21 cellular contexts compared by ENCODE assay signal in the genomic region with DNA sequence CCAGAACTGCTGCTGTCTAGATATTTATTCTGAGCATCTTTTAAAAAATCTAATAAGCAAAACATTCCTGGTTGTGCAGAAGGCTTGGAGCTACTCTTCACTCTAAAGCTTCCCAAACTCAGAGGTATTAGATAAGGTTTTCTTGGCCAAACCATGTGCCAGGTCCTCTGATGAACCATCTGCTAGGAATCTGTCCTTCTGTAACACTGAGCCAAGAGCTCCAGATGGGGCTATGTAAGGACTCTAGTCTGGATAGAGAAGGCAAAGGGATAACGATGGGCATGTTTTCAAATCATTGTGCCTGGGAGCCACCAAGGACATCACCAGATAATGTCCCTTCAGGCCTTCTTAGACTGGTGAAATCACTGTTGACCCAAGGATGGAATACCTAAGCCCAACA.
"Had no signal": no experiment of that assay in that cellular context is flagged by ENCODE, and none has a peak within 500 bp of the region (broad histone marks: within the 10 kb centered on the region; RNA-seq: fewer than 3 reads in every experiment).

No MANE protein-coding gene starts in this region.

- DNase-seq: activated CD4-positive, alpha-beta T cell treated with anti-CD3 and anti-CD28 coated beads for 1 hour; activated CD4-positive, alpha-beta T cell treated with anti-CD3 and anti-CD28 coated beads, Interleukin-2, amount 50 U/mL, for 1 hour; activated gamma-delta T cell treated with Interleukin-2 at 50 U/mL for 16 hours; activated T-cell treated with anti-CD3 and anti-CD28 coated beads, Interleukin-2, amount 50 U/mL, for 1 hour; anterior cingulate cortex; effector memory CD8-positive, alpha-beta T cell; left colon; ovary; psoas muscle; right cardiac atrium; stimulated activated CD4-positive, alpha-beta T cell treated with anti-CD3 and anti-CD28 coated beads, Interleukin-12 subunit alpha, Interleukin-12 subunit beta, amount 100 ng/mL, for 4 hours; stimulated activated CD4-positive, alpha-beta T cell treated with anti-CD3 and anti-CD28 coated beads, Interleukin-4, amount 100 ng/mL, for 4 hours; stimulated activated naive CD8-positive, alpha-beta T cell treated with anti-CD3 and anti-CD28 coated beads, Interleukin-15, Interleukin-2, amounts not matched to agents 100 U/mL and 50 U/mL, for 24 hours; thyroid gland had no signal

- H3K9me3 ChIP-seq: neutrophil, ovary, psoas muscle, thyroid gland had no signal

- H3K4me1 ChIP-seq: psoas muscle, thyroid gland had no signal

- H3K4me3 ChIP-seq: dorsolateral prefrontal cortex, ovary, psoas muscle, thyroid gland had no signal

- H3K27me3 ChIP-seq: dorsolateral prefrontal cortex, neutrophil, ovary, thyroid gland had no signal

- FAIRE-seq: colon, endothelial cell of umbilical vein, frontal cortex, TTC549 had no signal

- H3K27ac ChIP-seq: dorsolateral prefrontal cortex, neutrophil, ovary, psoas muscle, thyroid gland had no signal

- H3K36me3 ChIP-seq: neutrophil, ovary, thyroid gland had no signal

- ATAC-seq: effector memory CD8-positive, alpha-beta T cell; esophagus mucosa; left colon; psoas muscle; right cardiac atrium; stimulated activated naive CD8-positive, alpha-beta T cell treated with anti-CD3 and anti-CD28 coated beads, Interleukin-15, Interleukin-2, amounts not matched to agents 100 U/mL and 50 U/mL, for 24 hours had no signal
